Comparison of ENCODE assay signal across 2 cellular contexts in genomic region chr3:47381317-47382157, GRCh38.
TF ChIP-seq lines count a peak whose summit lies in the region.

No MANE protein-coding gene starts in this region.

TF ChIP-seq in GM23338, 12 proteins besides CTCF, POLR2A, EP300 and RAD21 (continued from another document):
- TF ChIP-seq ZNF462 (CRISPR knock-in tag; IDR thresholded peaks at IDR 0.05) (no peak), CREB1 (CRISPR knock-in tag; IDR thresholded peaks at IDR 0.05; ENCODE audit: low read depth) (no peak)

TF ChIP-seq in SK-N-SH treated with all-trans-retinoic acid at 6 μM for 48 hours, 23 proteins besides CTCF, POLR2A, EP300 and RAD21 (continued from another document):
- no peak for TF ChIP-seq CREB5 (CRISPR knock-in tag; IDR thresholded peaks at IDR 0.05; ENCODE audit: low read depth)
- TF ChIP-seq ESRRG (CRISPR knock-in tag; IDR thresholded peaks at IDR 0.05): no peak
